Comparison of ENCODE assay signal across 25 cellular contexts in genomic region chr11:133342453-133342852, GRCh38.
"Had no signal": no experiment of that assay in that cellular context is flagged by ENCODE, and none has a peak within 500 bp of the region (broad histone marks: within the 10 kb centered on the region; RNA-seq: fewer than 3 reads in every experiment).

No MANE protein-coding gene starts in this region.

- H3K4me3 ChIP-seq: coronary artery, dorsolateral prefrontal cortex, esophagus squamous epithelium, gastrocnemius medialis, hepatocyte, left lung, lower lobe of right lung had no signal

- DNase-seq: dermis blood vessel endothelial cell; dorsolateral prefrontal cortex; effector CD4-positive, alpha-beta T cell; effector memory CD4-positive, alpha-beta T cell; erythroblast; esophagus squamous epithelium; foreskin fibroblast; foreskin melanocyte; gastrocnemius medialis; glutamatergic neuron; head of caudate nucleus; hypothalamus; immature natural killer cell; islet precursor cell; kidney; kidney glomerular epithelial cell; left colon; left lung; left ventricle myocardium superior; lower lobe of right lung; mesenchymal stem cell; midbrain had no signal

- H3K4me1 ChIP-seq: esophagus squamous epithelium, gastrocnemius medialis, left lung, lower lobe of right lung had no signal

- H3K36me3 ChIP-seq: esophagus squamous epithelium, gastrocnemius medialis, left lung, lower lobe of right lung had no signal

- H3K9me3 ChIP-seq: esophagus squamous epithelium, gastrocnemius medialis, left lung, lower lobe of right lung had no signal

- H3K4me3 Mint-ChIP-seq: immature natural killer cell had no signal

- H3K27me3 ChIP-seq: dorsolateral prefrontal cortex, esophagus squamous epithelium, gastrocnemius medialis, hepatocyte, left lung had no signal

- H3K4me2 ChIP-seq: hepatocyte had no signal

- H3K27ac ChIP-seq: coronary artery, esophagus squamous epithelium, gastrocnemius medialis, hepatocyte, left lung, lower lobe of right lung had no signal

- ATAC-seq: esophagus mucosa, gastrocnemius medialis, left colon, left lung, left ventricle myocardium superior, lower lobe of right lung had no signal

- H3K27ac Mint-ChIP-seq: immature natural killer cell had no signal

- H3K4me1 Mint-ChIP-seq: immature natural killer cell had no signal

- H3K36me3 Mint-ChIP-seq: immature natural killer cell had no signal
